ENCODE assay signal across 13 cellular contexts in the genomic region with DNA sequence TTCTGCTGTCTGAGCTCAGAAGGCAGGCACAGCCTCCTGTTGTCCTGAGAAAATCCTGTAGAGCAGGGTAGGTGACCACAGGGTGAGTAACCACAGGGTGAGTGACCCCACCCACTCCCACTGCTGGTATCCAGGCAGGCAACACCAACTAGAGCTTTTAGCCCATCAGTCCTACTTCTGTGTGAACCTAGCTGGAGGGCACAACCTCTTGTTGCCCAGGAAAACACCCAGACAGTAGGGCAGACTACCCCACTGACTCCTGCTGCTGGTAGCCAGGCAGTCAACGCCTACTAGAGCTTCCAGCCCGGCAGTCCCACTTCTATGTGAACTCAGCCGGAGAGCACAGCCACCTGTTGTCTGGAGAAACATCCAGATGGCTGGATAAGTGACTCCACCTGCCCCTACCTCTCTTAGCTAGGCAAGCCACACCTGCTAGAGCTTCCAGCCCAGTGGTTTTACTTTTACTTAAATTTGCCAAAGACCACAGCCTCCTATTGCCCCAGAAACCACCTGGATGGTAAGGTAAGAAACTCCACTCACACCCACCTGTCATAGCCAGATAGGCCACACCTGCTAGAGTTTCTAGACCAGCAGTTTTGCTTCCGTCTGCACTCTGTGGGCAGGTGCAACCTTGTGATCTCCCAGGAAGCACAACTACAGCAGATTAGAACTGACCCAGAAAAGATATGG.
DNase-seq lines count a peak whose midpoint lies in the region; ATAC-seq lines count a peak whose summit lies in the region.
"Had no signal": no experiment of that assay in that cellular context is flagged by ENCODE, and none has a peak within 500 bp of the region (broad histone marks: within the 10 kb centered on the region; RNA-seq: fewer than 3 reads in every experiment).

No MANE protein-coding gene starts in this region.

- no peaks in the 10 kb centered on the region for H3K27me3 ChIP-seq in esophagus (ENCODE audit: control insufficient read depth in 1 of 2, insufficient read depth in 2 of 2, low read length in 2 of 2)
- H3K27me3 ChIP-seq: hepatocyte had no signal

- H3K9me3 ChIP-seq in esophagus (ENCODE audit: control insufficient read depth in 2 of 2, insufficient read depth in 1 of 2, low read depth in 1 of 2, low read length in 1 of 2), result peaks cover 0 to 2% of the 10 kb centered on the region in 2 donors

- H3K4me1 ChIP-seq in esophagus (ENCODE audit: control insufficient read depth in 2 of 2, insufficient read depth in 2 of 2, low read length in 1 of 2), result peaks cover 0 to 9% of the 10 kb centered on the region in 2 donors

- peak overlapping the region; percentile 89 to 91 for H3K27ac ChIP-seq in esophagus (ENCODE audit: low read depth in 2 of 2, low read length in 1 of 2)
- H3K27ac ChIP-seq: hepatocyte had no signal

- H3K36me3 ChIP-seq in esophagus (ENCODE audit: control insufficient read depth in 2 of 2, insufficient read depth in 2 of 2, low read length in 1 of 2), result no peaks in the 10 kb centered on the region

- H3K4me3 ChIP-seq in esophagus (ENCODE audit: low read depth in 1 of 2, low read length in 2 of 2), result peak overlapping the region in 1 of 2 donors; percentile 44
- H3K4me3 ChIP-seq: hepatocyte had no signal

- ATAC-seq in GM18873 (IDR thresholded peaks at IDR 0.05; ENCODE audit: low FRiP score, unreplicated experiment), result no peak

- DNase-seq in NCI-H82 (lab: John Stamatoyannopoulos, UW) (peak; percentile 36), NCI-H82 treated with DMSO at 0.1 percent for 48 hours (lab: John Stamatoyannopoulos, UW; ENCODE audit: unreplicated experiment) (no peak), NCI-H524 treated with DMSO at 0.1 percent for 48 hours (lab: John Stamatoyannopoulos, UW) (peak; percentile 38), ureter (ENCODE audit: low spot score) (peak; percentile 60), T1000 (lab: John Stamatoyannopoulos, UW) (no peak), NCI-H526 treated with DMSO at 0.1 percent for 48 hours (lab: John Stamatoyannopoulos, UW) (no peak)
- DNase-seq: ACHN; activated T-cell treated with anti-CD3 and anti-CD28 coated beads, Interleukin-2, amount 50 U/mL, for 1 hour; cortex of kidney; stimulated activated CD4-positive, alpha-beta T cell treated with anti-CD3 and anti-CD28 coated beads, Interleukin-4, amount 100 ng/mL, for 24 hours had no signal

- WGBS in esophagus, 2 donors, result 79 to 84% methylated on average over 4 of the region's 4 CpGs

Comparison
In these comparisons a context has a peak if more than half of its experiments do, and no peak if none do; other contexts are left out.
1. DNase-seq: peak in NCI-H82 (single experiment), NCI-H524 treated with DMSO at 0.1 percent for 48 hours (single experiment) and ureter (single experiment); none in NCI-H82 treated with DMSO at 0.1 percent for 48 hours (single experiment), T1000 (single experiment) and NCI-H526 treated with DMSO at 0.1 percent for 48 hours (single experiment).